In the genomic region with DNA sequence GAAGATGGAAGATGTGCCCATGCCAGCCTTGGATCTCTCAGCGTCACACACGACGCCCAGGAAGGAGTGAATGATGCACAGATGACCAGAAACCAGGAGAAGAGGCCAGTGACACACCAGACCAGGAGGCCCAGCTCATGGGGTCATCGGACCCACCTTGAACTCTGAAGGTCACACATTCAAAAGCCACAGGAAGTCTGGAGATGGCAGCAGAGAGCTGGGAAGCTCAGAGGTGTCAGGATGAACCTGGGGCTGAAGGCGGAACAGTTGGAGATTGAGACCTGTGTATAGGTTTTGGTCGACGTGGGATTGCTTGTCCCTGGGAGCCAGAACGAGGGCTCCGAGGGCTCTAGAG, we compare ENCODE assay signal across 20 cellular contexts. TPM values are rescaled to one million over a fixed set of nuclear protein-coding genes. Genes with fewer than 3 reads are reported as not detected.
DNase-seq lines count a peak whose midpoint lies in the region; ATAC-seq and TF ChIP-seq lines count a peak whose summit lies in the region.
"Had no signal": no experiment of that assay in that cellular context is flagged by ENCODE, and none has a peak within 500 bp of the region (broad histone marks: within the 10 kb centered on the region; RNA-seq: fewer than 3 reads in every experiment).

No MANE protein-coding gene starts in this region.

- H3K4me1 ChIP-seq in right lobe of liver: no peaks in the 10 kb centered on the region

- no peaks in the 10 kb centered on the region for H3K27me3 ChIP-seq in WERI-Rb-1 (ENCODE audit: insufficient read depth, low read depth, severe bottlenecking)
- H3K27me3 ChIP-seq in right lobe of liver: no peaks in the 10 kb centered on the region
- H3K27me3 ChIP-seq: BLaER1, MG63 had no signal

- TF ChIP-seq CTCF in 22Rv1 (IDR thresholded peaks at IDR 0.05) (peak; percentile 38), WERI-Rb-1 (IDR thresholded peaks at IDR 0.05; ENCODE audit: low read depth, low read length) (no peak), right lobe of liver (IDR thresholded peaks at IDR 0.05) (no peak), osteocyte (IDR thresholded peaks at IDR 0.05) (no peak), HFFc6 (IDR thresholded peaks at IDR 0.05) (no peak)

- no peak for TF ChIP-seq POLR2A in right lobe of liver (IDR thresholded peaks at IDR 0.05)

- H3K36me3 Mint-ChIP-seq in osteocyte (ENCODE audit: unreplicated experiment) (peaks cover 23% of the 10 kb centered on the region), HFFc6 (ENCODE audit: low read depth) (peaks cover 29% of the 10 kb centered on the region)
- H3K36me3 Mint-ChIP-seq: CD8-positive, alpha-beta memory T cell had no signal

- H3K4me3 ChIP-seq in WERI-Rb-1 (ENCODE audit: low read depth, low read length) (no peak overlapping the region), right lobe of liver (no peak overlapping the region)
- H3K4me3 ChIP-seq: BLaER1, MG63 had no signal

- ATAC-seq in right lobe of liver: no peak
- ATAC-seq: PC-3 had no signal

- H3K27ac Mint-ChIP-seq in osteocyte (ENCODE audit: unreplicated experiment) (no peak overlapping the region), HFFc6 (no peak overlapping the region)
- H3K27ac Mint-ChIP-seq: CD8-positive, alpha-beta memory T cell had no signal

- DNase-seq in NCI-H2196 (lab: John Stamatoyannopoulos, UW; ENCODE audit: unreplicated experiment) (peak; percentile 6), NCI-H2196 treated with DMSO at 0.1 percent for 48 hours (lab: John Stamatoyannopoulos, UW; ENCODE audit: unreplicated experiment) (no peak), WERI-Rb-1 (peak; percentile 24), right lobe of liver (peak in 2 of 3 donors; percentile 13 to 45), foreskin melanocyte (no peak), osteocyte (ENCODE audit: extremely low spot score, unreplicated experiment) (no peak), HFFc6 (no peak)
- DNase-seq: DMS 273 treated with DMSO at 0.1 percent for 48 hours, EL, GOT3, Karpas-422, MG63, NCI-H1092 treated with DMSO at 0.1 percent for 48 hours, NCI-H1694, NCI-H2107, NCI-H748 treated with DMSO at 0.1 percent for 48 hours, PC-3 had no signal

- no peaks in the 10 kb centered on the region; the same call in 1 of the 2 replicates for H3K36me3 ChIP-seq in WERI-Rb-1
- peaks cover 0 to 55% (median 27%) of the 10 kb centered on the region in 4 donors for H3K36me3 ChIP-seq in right lobe of liver
- H3K36me3 ChIP-seq: MG63 had no signal

- no peak overlapping the region for H3K4me3 Mint-ChIP-seq in osteocyte (ENCODE audit: unreplicated experiment)
- no peak overlapping the region for H3K4me3 Mint-ChIP-seq in HFFc6
- H3K4me3 Mint-ChIP-seq: CD8-positive, alpha-beta memory T cell had no signal

- H3K27ac ChIP-seq in 22Rv1 (no peak overlapping the region), WERI-Rb-1 (no peak overlapping the region), right lobe of liver (no peak overlapping the region)
- H3K27ac ChIP-seq: BLaER1 had no signal

- WGBS in right lobe of liver (ENCODE audit: insufficient coverage, low coverage, low lambda C conversion rate, missing lambda C conversion rate): 90% methylated on average over 5 of the region's 9 CpGs

- H3K27me3 Mint-ChIP-seq in osteocyte (ENCODE audit: unreplicated experiment) (no peaks in the 10 kb centered on the region), HFFc6 (ENCODE audit: insufficient read depth) (peaks cover 3% of the 10 kb centered on the region)
- H3K27me3 Mint-ChIP-seq: CD8-positive, alpha-beta memory T cell had no signal

- H3K9me3 ChIP-seq in WERI-Rb-1 (ENCODE audit: severe bottlenecking) (no peaks in the 10 kb centered on the region), right lobe of liver (no peaks in the 10 kb centered on the region)

- no peaks in the 10 kb centered on the region for H3K9me3 Mint-ChIP-seq in osteocyte (ENCODE audit: unreplicated experiment)
- H3K9me3 Mint-ChIP-seq in HFFc6: peaks cover 12% of the 10 kb centered on the region
- H3K9me3 Mint-ChIP-seq: CD8-positive, alpha-beta memory T cell had no signal

- intact Hi-C loops in right lobe of liver (cut with DNase I): no loop called here

- no peaks in the 10 kb centered on the region for H3K4me1 Mint-ChIP-seq in osteocyte (ENCODE audit: unreplicated experiment)
- H3K4me1 Mint-ChIP-seq in HFFc6 (ENCODE audit: low read depth): no peaks in the 10 kb centered on the region

RNA-seq across cellular contexts. Expression of a gene that starts 43.6 kb away (rescaled TPM):
- total RNA-seq in right lobe of liver: 10 to 100 TPM in 4 of 6 experiments, 1 to 10 TPM in 2; 4.5 to 24.5 (median 15.7) TPM
- 11.0 and 14.4 TPM in 2 replicates for total RNA-seq in osteocyte
- total RNA-seq in HFFc6 (2021; fragmentation: NEBNext Ultra II Directional; extraction: Animal tissue kit (Norgen Biotek cat#: 25700)): 10 to 100 TPM; 12.3 to 15.9 (median 14.6) TPM

Comparison
In these comparisons a context has a peak if more than half of its experiments do, and no peak if none do; other contexts are left out.
1. DNase-seq: peak in NCI-H2196 (single experiment), WERI-Rb-1 (single experiment) and right lobe of liver (2 of 3); none in NCI-H2196 treated with DMSO at 0.1 percent for 48 hours (single experiment), foreskin melanocyte (single experiment), osteocyte (single experiment) and HFFc6 (single experiment).